38 cellular contexts compared by ENCODE assay signal in the genomic region with DNA sequence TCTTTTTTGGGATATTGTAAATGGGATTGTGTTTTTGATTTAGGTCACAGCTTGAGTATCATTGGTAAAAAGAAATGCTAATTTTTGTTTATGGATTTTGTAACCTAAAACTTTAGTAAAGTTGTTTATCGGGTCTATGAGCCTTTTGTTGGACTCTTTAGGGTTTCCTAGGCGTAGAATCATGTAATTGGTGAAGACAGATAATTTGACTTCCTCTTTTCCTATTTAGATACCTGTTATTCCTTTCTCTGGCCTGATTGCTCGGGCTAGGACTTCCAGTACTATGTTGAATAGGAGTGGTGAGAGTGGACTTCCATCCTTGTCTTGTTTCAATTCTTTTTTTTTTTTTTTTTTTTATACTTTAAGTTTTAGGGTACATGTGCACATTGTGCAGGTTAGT.
"Had no signal": no experiment of that assay in that cellular context is flagged by ENCODE, and none has a peak within 500 bp of the region (broad histone marks: within the 10 kb centered on the region; RNA-seq: fewer than 3 reads in every experiment).

No MANE protein-coding gene starts in this region.

- H3K9me3 ChIP-seq: adrenal gland, body of pancreas, breast epithelium had no signal

- H3K27me3 ChIP-seq: adrenal gland, body of pancreas, brain microvascular endothelial cell, breast epithelium had no signal

- H3K4me1 ChIP-seq: adrenal gland, body of pancreas, breast epithelium had no signal

- H3K27ac ChIP-seq: adrenal gland, body of pancreas, brain microvascular endothelial cell, breast epithelium, WERI-Rb-1 had no signal

- FAIRE-seq: astrocyte, TTC549 had no signal

- DNase-seq: activated CD4-positive, alpha-beta memory T cell treated with anti-CD3 and anti-CD28 coated beads, Interleukin-2, amount 10 ng/mL, durations not matched to agents 7 days and 5 days; activated CD4-positive, alpha-beta T cell treated with anti-CD3 and anti-CD28 coated beads for 1 hour; activated CD4-positive, alpha-beta T cell treated with anti-CD3 and anti-CD28 coated beads for 36 hours; activated CD4-positive, alpha-beta T cell treated with anti-CD3 and anti-CD28 coated beads for 48 hours; activated CD4-positive, alpha-beta T cell treated with anti-CD3 and anti-CD28 coated beads, Interleukin-2, amount 10 ng/mL, durations not matched to agents 7 days and 5 days; activated CD4-positive, alpha-beta T cell treated with anti-CD3 and anti-CD28 coated beads, Interleukin-2, amount 50 U/mL, for 48 hours; activated CD4-positive, CD25-positive, alpha-beta regulatory T cell; activated CD8-positive, alpha-beta memory T cell treated with anti-CD3 and anti-CD28 coated beads for 24 hours; activated CD8-positive, alpha-beta memory T cell treated with anti-CD3 and anti-CD28 coated beads, Interleukin-2, amount 50 U/mL, for 4 hours; activated CD8-positive, alpha-beta T cell treated with anti-CD3 and anti-CD28 coated beads, Interleukin-2, amount 10 ng/mL, durations not matched to agents 7 days and 5 days; activated effector memory CD4-positive, alpha-beta T cell treated with anti-CD3 and anti-CD28 coated beads, Interleukin-2, amount 50 U/mL, for 16 hours; activated gamma-delta T cell treated with Interleukin-2 at 50 U/mL for 16 hours; activated naive CD4-positive, alpha-beta T cell; activated naive CD4-positive, alpha-beta T cell treated with anti-CD3 and anti-CD28 coated beads for 36 hours; activated naive CD4-positive, alpha-beta T cell treated with anti-CD3 and anti-CD28 coated beads, Interleukin-2, amount 50 U/mL, for 16 hours; activated naive CD8-positive, alpha-beta T cell treated with anti-CD3 and anti-CD28 coated beads for 36 hours; activated T-cell treated with anti-CD3 and anti-CD28 coated beads for 4 hours; activated T-cell treated with anti-CD3 and anti-CD28 coated beads, Interleukin-2, amount 50 U/mL, for 1 hour; activated T-cell treated with anti-CD3 and anti-CD28 coated beads, Interleukin-2, amount 50 U/mL, for 4 hours; activated T-cell treated with anti-CD3 and anti-CD28 coated beads, Interleukin-2, amount 50 U/mL, for 72 hours; adrenal gland; amniotic stem cell; aorta; body of pancreas; brain microvascular endothelial cell; caudate nucleus; cerebellar nuclear complex; T-helper 1 cell; T-helper 2 cell; T-helper 9 cell; WERI-Rb-1 had no signal

- H3K36me3 ChIP-seq: adrenal gland, brain microvascular endothelial cell, breast epithelium, WERI-Rb-1 had no signal

- H3K4me3 ChIP-seq: adrenal gland, body of pancreas, breast epithelium had no signal

- ATAC-seq: activated CD4-positive, alpha-beta T cell treated with anti-CD3 and anti-CD28 coated beads for 36 hours; activated CD4-positive, CD25-positive, alpha-beta regulatory T cell treated with anti-CD3 and anti-CD28 coated beads, Interleukin-2, amount 50 U/mL, for 24 hours; activated CD8-positive, alpha-beta T cell treated with anti-CD3 and anti-CD28 coated beads, Interleukin-2, amount 10 ng/mL, durations not matched to agents 7 days and 5 days; activated naive CD4-positive, alpha-beta T cell treated with anti-CD3 and anti-CD28 coated beads, Interleukin-2, amount 50 U/mL, for 72 hours; activated T-cell treated with anti-CD3 and anti-CD28 coated beads, Interleukin-2, amount 50 U/mL, for 4 hours; activated T-cell treated with anti-CD3 and anti-CD28 coated beads, Interleukin-2, amount 50 U/mL, for 72 hours; activated T-helper 17 cell treated with anti-CD3 and anti-CD28 coated beads, Interleukin-2, amount 50 U/mL, for 72 hours; body of pancreas; WTC11 had no signal
